Comparison of ENCODE assay signal across 8 cellular contexts in the genomic region with DNA sequence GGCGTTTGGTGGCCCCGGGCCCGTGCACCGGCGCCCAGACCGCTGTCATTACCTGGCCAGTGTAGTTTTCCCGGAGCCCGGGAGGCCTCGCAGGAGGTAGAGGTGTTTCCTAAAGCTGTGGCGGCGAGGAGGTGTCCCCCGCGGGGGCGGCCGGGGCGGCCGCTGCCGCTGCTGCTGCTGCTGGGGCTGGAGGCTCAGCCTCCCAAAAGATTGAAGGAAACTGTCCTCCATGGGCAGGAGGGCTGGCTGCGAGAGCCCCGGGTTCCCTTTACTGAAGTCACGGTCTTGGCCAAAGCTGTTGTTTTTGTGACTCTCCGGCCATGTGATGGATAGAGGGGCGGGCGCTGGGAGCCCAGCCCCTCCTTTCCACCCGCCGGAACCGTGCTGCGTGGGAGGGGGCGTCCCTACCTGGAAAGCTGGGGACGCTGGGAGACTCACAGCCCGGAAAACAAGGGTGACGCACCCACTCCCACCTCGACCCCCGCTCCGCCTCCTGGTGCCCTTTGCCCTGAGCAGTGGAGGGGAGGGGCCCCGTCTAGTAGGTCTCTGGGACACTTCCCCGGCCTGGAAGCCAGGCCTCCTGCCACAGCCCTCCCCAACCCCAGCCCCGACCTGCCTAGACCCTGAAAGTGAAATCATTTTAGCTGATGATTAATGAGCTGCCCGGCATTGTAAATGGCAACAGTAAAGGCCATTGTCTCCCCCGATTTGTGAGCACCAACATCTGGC. TPM values are rescaled to one million over a fixed set of nuclear protein-coding genes. Genes with fewer than 3 reads are reported as not detected.
DNase-seq lines count a peak whose midpoint lies in the region; ATAC-seq and TF ChIP-seq lines count a peak whose summit lies in the region.

A gene (minus strand): TSS at position 279 of the 729 bp plus-strand sequence. CDS start 48 bp downstream, at position 231.

- H3K27ac Mint-ChIP-seq in endothelial cell (ENCODE audit: unreplicated experiment) = peak within 1 kb of the TSS; percentile 42

- H3K9me3 Mint-ChIP-seq in endothelial cell (ENCODE audit: unreplicated experiment) = no peaks in the 10 kb centered on the region

- H3K4me3 Mint-ChIP-seq in endothelial cell (ENCODE audit: unreplicated experiment) = peak within 1 kb of the TSS; percentile 91

- peaks cover 10% of the 10 kb centered on the region for H3K4me1 ChIP-seq in A673 (ENCODE audit: insufficient read depth, low read length, poor library complexity, severe bottlenecking)
- H3K4me1 ChIP-seq in mononuclear cell (ENCODE audit: insufficient read depth, low read length) = peaks cover 48% of the 10 kb centered on the region

- no peaks in the 10 kb centered on the region for H3K27me3 ChIP-seq in A673 (replicated peaks; ENCODE audit: insufficient read depth, low read depth, low read length, poor library complexity)
- no peaks in the 10 kb centered on the region for H3K27me3 ChIP-seq in mononuclear cell (ENCODE audit: insufficient read depth, low read length)

- intact Hi-C loops in A673 (cut with micrococcal nuclease; ENCODE audit: unreplicated experiment) = no loop called here

- TF ChIP-seq CTCF in A673 (conservative IDR thresholded peaks at IDR 0.05; ENCODE audit: low read depth, low read length) (no peak), endothelial cell (IDR thresholded peaks at IDR 0.05; ENCODE audit: unreplicated experiment) (no peak)

- H3K9me3 ChIP-seq in A673 (ENCODE audit: low read depth, low read length, poor library complexity, severe bottlenecking) (no peaks in the 10 kb centered on the region), mononuclear cell (ENCODE audit: low read depth, low read length) (no peaks in the 10 kb centered on the region)

- H3K27me3 Mint-ChIP-seq in endothelial cell (ENCODE audit: unreplicated experiment) = peaks cover 14% of the 10 kb centered on the region

- H3K27ac ChIP-seq in A673 (ENCODE audit: low read depth, low read length, poor library complexity, severe bottlenecking) = peak within 1 kb of the TSS; percentile 43

- peaks cover 14% of the 10 kb centered on the region for H3K36me3 Mint-ChIP-seq in endothelial cell (ENCODE audit: low read depth, unreplicated experiment)

- CTCF ChIA-PET in A673 (lab: Charles Lee) = no interaction called here

- POLR2A ChIA-PET in A673 (lab: Charles Lee; ENCODE audit: low non-redundant PET) = interaction anchor here (0.7 kb wide), 1 partner anchor 39 kb away, joined by 4 read pairs; no protein-coding TSS in a partner anchor

- peak within 1 kb of the TSS; percentile 82 for H3K4me3 ChIP-seq in A673 (ENCODE audit: low read depth, low read length, poor library complexity, severe bottlenecking)
- H3K4me3 ChIP-seq in mononuclear cell (ENCODE audit: low read length) = peak within 1 kb of the TSS; percentile 73

- peak; percentile 18 for DNase-seq in A673 (ENCODE audit: low spot score)
- DNase-seq in NCI-H748 (lab: John Stamatoyannopoulos, UW; ENCODE audit: unreplicated experiment) = peak; percentile 90
- DNase-seq in activated CD8-positive, alpha-beta memory T cell treated with anti-CD3 and anti-CD28 coated beads for 4 hours (ENCODE audit: low read depth in 2 of 2) = peak; percentile 75 to 84
- DNase-seq in endothelial cell (ENCODE audit: low spot score) = peak; percentile 37
- peak; percentile 83 to 84 for DNase-seq in stimulated activated CD8-positive, alpha-beta memory T cell treated with anti-CD3 and anti-CD28 coated beads, Interleukin-2, amount 100 ng/mL, for 48 hours (ENCODE audit: low read depth in 2 of 2)

- BruUV-seq in A673 (replicated peaks; lab: Mats Ljungman, UMichigan) = no TSS peak

- ATAC-seq in GM18520 (IDR thresholded peaks at IDR 0.05; ENCODE audit: unreplicated experiment) (peak; percentile 47), HG03066 (IDR thresholded peaks at IDR 0.05; ENCODE audit: low read depth, unreplicated experiment) (peak; percentile 64)

- H3K4me1 Mint-ChIP-seq in endothelial cell (ENCODE audit: unreplicated experiment) = peaks cover 26% of the 10 kb centered on the region

- H3K36me3 ChIP-seq in A673 (ENCODE audit: insufficient read depth, low read length, poor library complexity, severe bottlenecking) = no peaks in the 10 kb centered on the region

RNA-seq across cellular contexts. Expression of the gene that starts here (rescaled TPM):
- total RNA-seq in A673 (2021) = 0.49 and 2.1 TPM in 2 replicates
- total RNA-seq in endothelial cell (ENCODE audit: unreplicated experiment) = 4.2 TPM
- total RNA-seq in mononuclear cell = 45.2 TPM

Comparison
In these comparisons a context has a peak if more than half of its experiments do, and no peak if none do; other contexts are left out.
1. Peak in every context shown above with its lines: DNase-seq, ATAC-seq, H3K4me3 ChIP-seq and H3K27ac ChIP-seq.
2. DNase-seq: peak in every context shown above with its lines; median percentile 90 in NCI-H748; 84 in stimulated activated CD8-positive, alpha-beta memory T cell treated with anti-CD3 and anti-CD28 coated beads, Interleukin-2, amount 100 ng/mL, for 48 hours; 80 in activated CD8-positive, alpha-beta memory T cell treated with anti-CD3 and anti-CD28 coated beads for 4 hours; 37 in endothelial cell; 18 in A673.